In the genomic region with DNA sequence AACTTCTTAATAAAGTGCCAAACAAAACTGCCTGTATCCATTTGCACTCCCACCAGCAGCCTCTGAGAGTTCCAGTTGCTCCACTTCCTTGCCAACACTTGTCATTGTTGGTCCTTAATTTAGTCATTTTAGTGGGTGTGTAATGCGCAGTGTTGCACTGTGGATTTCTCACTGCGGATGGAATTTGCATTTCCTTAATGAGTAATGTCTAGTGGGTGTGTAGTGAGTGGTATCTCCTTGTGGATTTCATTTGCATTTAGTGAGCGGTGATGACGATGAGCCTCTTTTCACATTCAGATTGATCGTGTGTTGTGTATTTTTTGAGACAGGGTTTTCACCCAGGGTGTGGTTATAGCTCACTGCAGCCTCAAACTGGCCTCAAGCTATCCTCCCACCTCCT, we compare ENCODE assay signal across 23 cellular contexts. TPM values are rescaled to one million over a fixed set of nuclear protein-coding genes. Genes with fewer than 3 reads are reported as not detected.
"Had no signal": no experiment of that assay in that cellular context is flagged by ENCODE, and none has a peak within 500 bp of the region (broad histone marks: within the 10 kb centered on the region; RNA-seq: fewer than 3 reads in every experiment).

No MANE protein-coding gene starts in this region.

- H3K27ac ChIP-seq: neutrophil, psoas muscle had no signal

- ATAC-seq: heart left ventricle; left colon; left ventricle myocardium superior; naive thymus-derived CD4-positive, alpha-beta T cell; psoas muscle; sciatic nerve; stimulated activated naive B cell treated with anti-CD40 and anti-IgM and Interleukin-4, amounts not matched to agents 10 μg/mL and 1 μg/mL and 100 μg/mL, for 72 hours had no signal

- H3K36me3 ChIP-seq: heart left ventricle, neutrophil, spleen had no signal

- H3K4me1 ChIP-seq: psoas muscle had no signal

- H3K9me3 ChIP-seq: heart left ventricle, neutrophil, psoas muscle had no signal

- H3K9me3 Mint-ChIP-seq: dendritic cell treated with granulocyte-macrophage colony-stimulating factor and Interleukin-4, amounts not matched to agents 40 ng/mL and 50 ng/mL, for 4 days; stimulated activated naive B cell treated with anti-CD40 and anti-IgM and Interleukin-4, amounts not matched to agents 10 μg/mL and 1 μg/mL and 100 μg/mL, for 72 hours had no signal

- FAIRE-seq: colon, frontal cortex had no signal

- H3K27ac Mint-ChIP-seq: naive thymus-derived CD4-positive, alpha-beta T cell; nephron progenitor cell; stimulated activated naive B cell treated with anti-CD40 and anti-IgM and Interleukin-4, amounts not matched to agents 10 μg/mL and 1 μg/mL and 100 μg/mL, for 72 hours had no signal

- H3K4me3 Mint-ChIP-seq: dendritic cell treated with granulocyte-macrophage colony-stimulating factor and Interleukin-4, amounts not matched to agents 40 ng/mL and 50 ng/mL, for 4 days; naive thymus-derived CD4-positive, alpha-beta T cell; nephron progenitor cell; stimulated activated naive B cell treated with anti-CD40 and anti-IgM and Interleukin-4, amounts not matched to agents 10 μg/mL and 1 μg/mL and 100 μg/mL, for 72 hours had no signal

- H3K36me3 Mint-ChIP-seq: stimulated activated naive B cell treated with anti-CD40 and anti-IgM and Interleukin-4, amounts not matched to agents 10 μg/mL and 1 μg/mL and 100 μg/mL, for 72 hours had no signal

- DNase-seq: erythroblast; heart left ventricle; hippocampal formation; left colon; left ventricle myocardium superior; mesendoderm; naive thymus-derived CD4-positive, alpha-beta T cell; nephron progenitor cell; psoas muscle; retina; spleen; stimulated activated CD4-positive, alpha-beta T cell treated with anti-CD3 and anti-CD28 coated beads, Interleukin-15, amount 100 ng/mL, for 24 hours; stimulated activated CD4-positive, alpha-beta T cell treated with anti-CD3 and anti-CD28 coated beads, Interleukin-1b, Interleukin-23, amount 100 ng/mL, for 48 hours; stimulated activated CD4-positive, alpha-beta T cell treated with anti-CD3 and anti-CD28 coated beads, Interleukin-4, amount 100 ng/mL, for 24 hours; stimulated activated naive B cell treated with anti-CD40 and anti-IgM and Interleukin-4, amounts not matched to agents 10 μg/mL and 1 μg/mL and 100 μg/mL, for 72 hours; trophoblast cell had no signal

- H3K4me3 ChIP-seq: heart left ventricle, lung, psoas muscle, spleen had no signal

RNA-seq across cellular contexts. Expression of gene MSLN, which starts 4.1 kb away (rescaled TPM):
- total RNA-seq: frontal cortex had no signal
- polyA plus RNA-seq: heart left ventricle; naive thymus-derived CD4-positive, alpha-beta T cell had no signal

RNA-seq across cellular contexts. Expression of gene CCDC78, which starts 30.2 kb away (rescaled TPM):
- total RNA-seq: skeletal muscle tissue had no signal
- polyA plus RNA-seq: naive thymus-derived CD4-positive, alpha-beta T cell had no signal
